2 cellular contexts compared by ENCODE assay signal in genomic region chr2:234679766-234680687, GRCh38.
A peak's percentile ranks its signal among the peaks of the same experiment; 100 is the strongest.
TF ChIP-seq lines count a peak whose summit lies in the region.

No MANE protein-coding gene starts in this region.

TF ChIP-seq in H1, 55 proteins besides CTCF, POLR2A, EP300 and RAD21:
- no peak for TF ChIP-seq BCL11A (IDR thresholded peaks at IDR 0.05; ENCODE audit: low read depth in 2 of 2, low read length in 2 of 2)
- TF ChIP-seq CEBPB (IDR thresholded peaks at IDR 0.05; ENCODE audit: low read depth, low read length), result no peak
- TF ChIP-seq HDAC6 (IDR thresholded peaks at IDR 0.05; ENCODE audit: low read depth, low read length), result no peak
- TF ChIP-seq ZNF274 (IDR thresholded peaks at IDR 0.05; ENCODE audit: borderline replicate concordance, extremely low read depth, low read length), result no peak
- TF ChIP-seq POU5F1 (IDR thresholded peaks at IDR 0.05; ENCODE audit: low read depth, low read length), result no peak
- TF ChIP-seq SAP30 (IDR thresholded peaks at IDR 0.05; ENCODE audit: insufficient read depth, insufficient replicate concordance, low read length), result no peak
- TF ChIP-seq FOSL1 (IDR thresholded peaks at IDR 0.05; ENCODE audit: insufficient read depth, low read depth, low read length), result no peak
- no peak for TF ChIP-seq EGR1 (IDR thresholded peaks at IDR 0.05; ENCODE audit: borderline replicate concordance, low read depth, low read length)
- TF ChIP-seq TEAD4 (IDR thresholded peaks at IDR 0.05; ENCODE audit: low read depth, low read length), result no peak
- TF ChIP-seq GTF2F1 (IDR thresholded peaks at IDR 0.05; ENCODE audit: borderline replicate concordance, low read depth, low read length), result no peak
- no peak for TF ChIP-seq EZH2 (IDR thresholded peaks at IDR 0.05; ENCODE audit: low read depth, low read length, severe bottlenecking)
- no peak for TF ChIP-seq NANOG (IDR thresholded peaks at IDR 0.05; ENCODE audit: insufficient read depth, low read depth, low read length, poor library complexity, severe bottlenecking)
- no peak for TF ChIP-seq GABPA (IDR thresholded peaks at IDR 0.05; ENCODE audit: borderline replicate concordance, insufficient read depth, low read length)
- TF ChIP-seq KDM4A (IDR thresholded peaks at IDR 0.05; ENCODE audit: low read depth, low read length, severe bottlenecking), result no peak
- no peak for TF ChIP-seq PHF8 (conservative IDR thresholded peaks at IDR 0.05; ENCODE audit: low read depth, low read length)
- TF ChIP-seq TAF1 (IDR thresholded peaks at IDR 0.05; ENCODE audit: low read depth, low read length), result no peak
- TF ChIP-seq CBX5 (IDR thresholded peaks at IDR 0.05; ENCODE audit: low read depth, low read length), result no peak
- TF ChIP-seq E2F6 (IDR thresholded peaks at IDR 0.05), result no peak
- TF ChIP-seq CHD1 (IDR thresholded peaks at IDR 0.05; ENCODE audit: low read depth, low read length), result no peak

TF ChIP-seq in liver, 16 proteins besides CTCF, POLR2A, EP300 and RAD21:
- TF ChIP-seq NR2F2 (IDR thresholded peaks at IDR 0.05) (peak; percentile 89), YY1 (IDR thresholded peaks at IDR 0.05) (peak; percentile 78), HNF4A (conservative IDR thresholded peaks at IDR 0.05) (peak; percentile 95 to 97), EGR1 (IDR thresholded peaks at IDR 0.05; ENCODE audit: low read depth in 2 of 2) (peak; percentile 19 to 76), RXRA (IDR thresholded peaks at IDR 0.05) (peak; percentile 99 to 100), HNF4G (IDR thresholded peaks at IDR 0.05) (peak; percentile 58), ATF3 (IDR thresholded peaks at IDR 0.05) (peak; percentile 98), FOXA1 (IDR thresholded peaks at IDR 0.05) (no peak), FOXA2 (IDR thresholded peaks at IDR 0.05) (peak; percentile 55), REST (IDR thresholded peaks at IDR 0.05) (peak; percentile 71), JUND (IDR thresholded peaks at IDR 0.05) (peak; percentile 99), GABPA (IDR thresholded peaks at IDR 0.05 in 1 of 2, conservative IDR thresholded peaks at IDR 0.05 in 1 of 2) (peak in 1 of 2 donors; percentile 45), ZBTB33 (IDR thresholded peaks at IDR 0.05) (no peak), TAF1 (conservative IDR thresholded peaks at IDR 0.05) (no peak), SP1 (IDR thresholded peaks at IDR 0.05) (peak; percentile 92), MAX (IDR thresholded peaks at IDR 0.05) (peak; percentile 78)
TF ChIP-seq in liver: peak in this region for 13.
